1 cellular context compared by ENCODE assay signal in the genomic region with DNA sequence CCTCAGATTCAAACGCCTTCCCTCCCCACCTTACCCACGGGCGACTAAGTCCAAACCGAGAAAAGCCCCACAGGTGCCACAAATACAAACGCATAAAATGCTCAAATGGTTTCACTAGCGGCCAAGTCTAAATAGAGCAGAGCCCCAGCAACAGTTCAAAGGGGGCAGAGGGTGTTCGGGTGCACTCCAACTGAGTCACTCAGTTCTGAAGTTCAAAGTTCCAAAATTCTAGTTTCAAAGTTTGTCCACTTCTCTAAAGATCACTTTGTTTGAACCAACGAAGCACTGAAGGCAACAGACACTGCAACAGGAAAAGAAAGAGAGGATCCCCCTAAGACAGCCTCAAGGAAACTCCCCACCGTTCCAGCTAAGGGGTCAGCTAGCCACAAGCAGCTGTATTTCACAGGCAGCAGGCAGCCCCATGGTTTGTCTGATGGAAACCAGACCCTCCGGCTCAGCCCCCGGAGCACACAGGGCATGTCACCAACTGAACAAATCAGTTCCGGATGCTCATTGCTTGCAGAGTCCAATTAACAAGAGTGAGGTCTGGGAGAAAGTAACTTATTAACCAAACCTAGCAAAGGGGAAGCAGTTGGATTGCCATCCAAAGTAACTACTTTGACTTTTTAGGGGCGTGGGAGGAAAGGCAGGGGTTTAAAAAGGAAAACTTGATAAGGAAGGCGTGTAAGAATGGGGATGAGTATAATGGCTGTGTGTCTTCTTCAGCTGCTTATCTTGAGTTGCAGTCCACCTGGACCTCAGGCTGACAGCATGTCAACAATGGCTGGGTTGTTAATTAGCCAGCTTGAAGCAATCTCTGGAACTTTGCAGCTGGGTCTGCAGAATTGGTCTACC.
A peak's percentile ranks its signal among the peaks of the same experiment; 100 is the strongest.
TF ChIP-seq lines count a peak whose summit lies in the region.

No MANE protein-coding gene starts in this region.

TF ChIP-seq in HepG2, 621 proteins besides CTCF, POLR2A, EP300 and RAD21 (continued from another document and continues in another):
- TF ChIP-seq, protein P1, sequence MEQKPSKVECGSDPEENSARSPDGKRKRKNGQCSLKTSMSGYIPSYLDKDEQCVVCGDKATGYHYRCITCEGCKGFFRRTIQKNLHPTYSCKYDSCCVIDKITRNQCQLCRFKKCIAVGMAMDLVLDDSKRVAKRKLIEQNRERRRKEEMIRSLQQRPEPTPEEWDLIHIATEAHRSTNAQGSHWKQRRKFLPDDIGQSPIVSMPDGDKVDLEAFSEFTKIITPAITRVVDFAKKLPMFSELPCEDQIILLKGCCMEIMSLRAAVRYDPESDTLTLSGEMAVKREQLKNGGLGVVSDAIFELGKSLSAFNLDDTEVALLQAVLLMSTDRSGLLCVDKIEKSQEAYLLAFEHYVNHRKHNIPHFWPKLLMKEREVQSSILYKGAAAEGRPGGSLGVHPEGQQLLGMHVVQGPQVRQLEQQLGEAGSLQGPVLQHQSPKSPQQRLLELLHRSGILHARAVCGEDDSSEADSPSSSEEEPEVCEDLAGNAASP (CRISPR knock-in tag; IDR thresholded peaks at IDR 0.05; ENCODE audit: borderline replicate concordance) = peak; percentile 62; the same call in 1 of the 2 replicates
- TF ChIP-seq SMYD3 (CRISPR knock-in tag; IDR thresholded peaks at IDR 0.05) (no peak), ZNF124 (CRISPR knock-in tag; IDR thresholded peaks at IDR 0.05) (0 out of 2 replicates have a peak, but pooled peaks have one; percentile 17), MYC (CRISPR knock-in tag; IDR thresholded peaks at IDR 0.05; ENCODE audit: borderline replicate concordance) (peak; percentile 33; the same call in 1 of the 2 replicates), ZNF296 (CRISPR knock-in tag; conservative IDR thresholded peaks at IDR 0.05) (no peak), FOXO1 (CRISPR knock-in tag; IDR thresholded peaks at IDR 0.05) (peak; percentile 92), CBX2 (IDR thresholded peaks at IDR 0.05; ENCODE audit: low read depth, low read length) (no peak), CBX2 (CRISPR knock-in tag; IDR thresholded peaks at IDR 0.05; ENCODE audit: low read depth) (no peak), NCOA2 (CRISPR knock-in tag; IDR thresholded peaks at IDR 0.05) (peak; percentile 93), ZNF703 (CRISPR knock-in tag; IDR thresholded peaks at IDR 0.05; ENCODE audit: borderline replicate concordance) (0 out of 2 replicates have a peak, but pooled peaks have one; percentile 66), POLR2G (IDR thresholded peaks at IDR 0.05; ENCODE audit: low read depth, low read length) (peak; percentile 93), MIER2 (CRISPR knock-in tag; IDR thresholded peaks at IDR 0.05) (0 out of 2 replicates have a peak, but pooled peaks have one; percentile 22), ZSCAN22 (CRISPR knock-in tag; IDR thresholded peaks at IDR 0.05) (no peak), ZNF225 (CRISPR knock-in tag; IDR thresholded peaks at IDR 0.05) (no peak), ZBTB3 (CRISPR knock-in tag; IDR thresholded peaks at IDR 0.05; ENCODE audit: borderline replicate concordance, low read depth) (no peak), SOX5 (CRISPR knock-in tag; IDR thresholded peaks at IDR 0.05; ENCODE audit: borderline replicate concordance) (peak; percentile 88), GATAD2A (CRISPR knock-in tag; IDR thresholded peaks at IDR 0.05) (peak; percentile 79), RBM22 (optimal IDR thresholded peaks at IDR 0.05; ENCODE audit: low read length) (no peak), ZSCAN20 (CRISPR knock-in tag; IDR thresholded peaks at IDR 0.05; ENCODE audit: borderline replicate concordance) (no peak), MEF2D (CRISPR knock-in tag; IDR thresholded peaks at IDR 0.05) (peak; percentile 49), ELF3 (CRISPR knock-in tag; IDR thresholded peaks at IDR 0.05) (peak; percentile 84), TAF1 (CRISPR knock-in tag; IDR thresholded peaks at IDR 0.05) (peak; percentile 74; the same call in 1 of the 2 replicates)
- TF ChIP-seq, protein P2, sequence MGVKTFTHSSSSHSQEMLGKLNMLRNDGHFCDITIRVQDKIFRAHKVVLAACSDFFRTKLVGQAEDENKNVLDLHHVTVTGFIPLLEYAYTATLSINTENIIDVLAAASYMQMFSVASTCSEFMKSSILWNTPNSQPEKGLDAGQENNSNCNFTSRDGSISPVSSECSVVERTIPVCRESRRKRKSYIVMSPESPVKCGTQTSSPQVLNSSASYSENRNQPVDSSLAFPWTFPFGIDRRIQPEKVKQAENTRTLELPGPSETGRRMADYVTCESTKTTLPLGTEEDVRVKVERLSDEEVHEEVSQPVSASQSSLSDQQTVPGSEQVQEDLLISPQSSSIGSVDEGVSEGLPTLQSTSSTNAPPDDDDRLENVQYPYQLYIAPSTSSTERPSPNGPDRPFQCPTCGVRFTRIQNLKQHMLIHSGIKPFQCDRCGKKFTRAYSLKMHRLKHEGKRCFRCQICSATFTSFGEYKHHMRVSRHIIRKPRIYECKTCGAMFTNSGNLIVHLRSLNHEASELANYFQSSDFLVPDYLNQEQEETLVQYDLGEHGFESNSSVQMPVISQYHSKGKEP (CRISPR knock-in tag; IDR thresholded peaks at IDR 0.05) = 0 out of 2 replicates have a peak, but pooled peaks have one; percentile 39
- TF ChIP-seq, protein P3, sequence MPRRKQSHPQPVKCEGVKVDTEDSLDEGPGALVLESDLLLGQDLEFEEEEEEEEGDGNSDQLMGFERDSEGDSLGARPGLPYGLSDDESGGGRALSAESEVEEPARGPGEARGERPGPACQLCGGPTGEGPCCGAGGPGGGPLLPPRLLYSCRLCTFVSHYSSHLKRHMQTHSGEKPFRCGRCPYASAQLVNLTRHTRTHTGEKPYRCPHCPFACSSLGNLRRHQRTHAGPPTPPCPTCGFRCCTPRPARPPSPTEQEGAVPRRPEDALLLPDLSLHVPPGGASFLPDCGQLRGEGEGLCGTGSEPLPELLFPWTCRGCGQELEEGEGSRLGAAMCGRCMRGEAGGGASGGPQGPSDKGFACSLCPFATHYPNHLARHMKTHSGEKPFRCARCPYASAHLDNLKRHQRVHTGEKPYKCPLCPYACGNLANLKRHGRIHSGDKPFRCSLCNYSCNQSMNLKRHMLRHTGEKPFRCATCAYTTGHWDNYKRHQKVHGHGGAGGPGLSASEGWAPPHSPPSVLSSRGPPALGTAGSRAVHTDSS (CRISPR knock-in tag; conservative IDR thresholded peaks at IDR 0.05) = no peak
- TF ChIP-seq, protein P4, sequence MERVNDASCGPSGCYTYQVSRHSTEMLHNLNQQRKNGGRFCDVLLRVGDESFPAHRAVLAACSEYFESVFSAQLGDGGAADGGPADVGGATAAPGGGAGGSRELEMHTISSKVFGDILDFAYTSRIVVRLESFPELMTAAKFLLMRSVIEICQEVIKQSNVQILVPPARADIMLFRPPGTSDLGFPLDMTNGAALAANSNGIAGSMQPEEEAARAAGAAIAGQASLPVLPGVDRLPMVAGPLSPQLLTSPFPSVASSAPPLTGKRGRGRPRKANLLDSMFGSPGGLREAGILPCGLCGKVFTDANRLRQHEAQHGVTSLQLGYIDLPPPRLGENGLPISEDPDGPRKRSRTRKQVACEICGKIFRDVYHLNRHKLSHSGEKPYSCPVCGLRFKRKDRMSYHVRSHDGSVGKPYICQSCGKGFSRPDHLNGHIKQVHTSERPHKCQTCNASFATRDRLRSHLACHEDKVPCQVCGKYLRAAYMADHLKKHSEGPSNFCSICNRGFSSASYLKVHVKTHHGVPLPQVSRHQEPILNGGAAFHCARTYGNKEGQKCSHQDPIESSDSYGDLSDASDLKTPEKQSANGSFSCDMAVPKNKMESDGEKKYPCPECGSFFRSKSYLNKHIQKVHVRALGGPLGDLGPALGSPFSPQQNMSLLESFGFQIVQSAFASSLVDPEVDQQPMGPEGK (CRISPR knock-in tag; IDR thresholded peaks at IDR 0.05) = peak; percentile 46
- TF ChIP-seq, protein P5, sequence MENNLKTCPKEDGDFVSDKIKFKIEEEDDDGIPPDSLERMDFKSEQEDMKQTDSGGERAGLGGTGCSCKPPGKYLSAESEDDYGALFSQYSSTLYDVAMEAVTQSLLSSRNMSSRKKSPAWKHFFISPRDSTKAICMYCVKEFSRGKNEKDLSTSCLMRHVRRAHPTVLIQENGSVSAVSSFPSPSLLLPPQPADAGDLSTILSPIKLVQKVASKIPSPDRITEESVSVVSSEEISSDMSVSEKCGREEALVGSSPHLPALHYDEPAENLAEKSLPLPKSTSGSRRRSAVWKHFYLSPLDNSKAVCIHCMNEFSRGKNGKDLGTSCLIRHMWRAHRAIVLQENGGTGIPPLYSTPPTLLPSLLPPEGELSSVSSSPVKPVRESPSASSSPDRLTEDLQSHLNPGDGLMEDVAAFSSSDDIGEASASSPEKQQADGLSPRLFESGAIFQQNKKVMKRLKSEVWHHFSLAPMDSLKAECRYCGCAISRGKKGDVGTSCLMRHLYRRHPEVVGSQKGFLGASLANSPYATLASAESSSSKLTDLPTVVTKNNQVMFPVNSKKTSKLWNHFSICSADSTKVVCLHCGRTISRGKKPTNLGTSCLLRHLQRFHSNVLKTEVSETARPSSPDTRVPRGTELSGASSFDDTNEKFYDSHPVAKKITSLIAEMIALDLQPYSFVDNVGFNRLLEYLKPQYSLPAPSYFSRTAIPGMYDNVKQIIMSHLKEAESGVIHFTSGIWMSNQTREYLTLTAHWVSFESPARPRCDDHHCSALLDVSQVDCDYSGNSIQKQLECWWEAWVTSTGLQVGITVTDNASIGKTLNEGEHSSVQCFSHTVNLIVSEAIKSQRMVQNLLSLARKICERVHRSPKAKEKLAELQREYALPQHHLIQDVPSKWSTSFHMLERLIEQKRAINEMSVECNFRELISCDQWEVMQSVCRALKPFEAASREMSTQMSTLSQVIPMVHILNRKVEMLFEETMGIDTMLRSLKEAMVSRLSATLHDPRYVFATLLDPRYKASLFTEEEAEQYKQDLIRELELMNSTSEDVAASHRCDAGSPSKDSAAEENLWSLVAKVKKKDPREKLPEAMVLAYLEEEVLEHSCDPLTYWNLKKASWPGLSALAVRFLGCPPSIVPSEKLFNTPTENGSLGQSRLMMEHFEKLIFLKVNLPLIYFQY (CRISPR knock-in tag; IDR thresholded peaks at IDR 0.05; ENCODE audit: borderline replicate concordance) = 0 out of 2 replicates have a peak, but pooled peaks have one; percentile 34
- TF ChIP-seq, protein P6, sequence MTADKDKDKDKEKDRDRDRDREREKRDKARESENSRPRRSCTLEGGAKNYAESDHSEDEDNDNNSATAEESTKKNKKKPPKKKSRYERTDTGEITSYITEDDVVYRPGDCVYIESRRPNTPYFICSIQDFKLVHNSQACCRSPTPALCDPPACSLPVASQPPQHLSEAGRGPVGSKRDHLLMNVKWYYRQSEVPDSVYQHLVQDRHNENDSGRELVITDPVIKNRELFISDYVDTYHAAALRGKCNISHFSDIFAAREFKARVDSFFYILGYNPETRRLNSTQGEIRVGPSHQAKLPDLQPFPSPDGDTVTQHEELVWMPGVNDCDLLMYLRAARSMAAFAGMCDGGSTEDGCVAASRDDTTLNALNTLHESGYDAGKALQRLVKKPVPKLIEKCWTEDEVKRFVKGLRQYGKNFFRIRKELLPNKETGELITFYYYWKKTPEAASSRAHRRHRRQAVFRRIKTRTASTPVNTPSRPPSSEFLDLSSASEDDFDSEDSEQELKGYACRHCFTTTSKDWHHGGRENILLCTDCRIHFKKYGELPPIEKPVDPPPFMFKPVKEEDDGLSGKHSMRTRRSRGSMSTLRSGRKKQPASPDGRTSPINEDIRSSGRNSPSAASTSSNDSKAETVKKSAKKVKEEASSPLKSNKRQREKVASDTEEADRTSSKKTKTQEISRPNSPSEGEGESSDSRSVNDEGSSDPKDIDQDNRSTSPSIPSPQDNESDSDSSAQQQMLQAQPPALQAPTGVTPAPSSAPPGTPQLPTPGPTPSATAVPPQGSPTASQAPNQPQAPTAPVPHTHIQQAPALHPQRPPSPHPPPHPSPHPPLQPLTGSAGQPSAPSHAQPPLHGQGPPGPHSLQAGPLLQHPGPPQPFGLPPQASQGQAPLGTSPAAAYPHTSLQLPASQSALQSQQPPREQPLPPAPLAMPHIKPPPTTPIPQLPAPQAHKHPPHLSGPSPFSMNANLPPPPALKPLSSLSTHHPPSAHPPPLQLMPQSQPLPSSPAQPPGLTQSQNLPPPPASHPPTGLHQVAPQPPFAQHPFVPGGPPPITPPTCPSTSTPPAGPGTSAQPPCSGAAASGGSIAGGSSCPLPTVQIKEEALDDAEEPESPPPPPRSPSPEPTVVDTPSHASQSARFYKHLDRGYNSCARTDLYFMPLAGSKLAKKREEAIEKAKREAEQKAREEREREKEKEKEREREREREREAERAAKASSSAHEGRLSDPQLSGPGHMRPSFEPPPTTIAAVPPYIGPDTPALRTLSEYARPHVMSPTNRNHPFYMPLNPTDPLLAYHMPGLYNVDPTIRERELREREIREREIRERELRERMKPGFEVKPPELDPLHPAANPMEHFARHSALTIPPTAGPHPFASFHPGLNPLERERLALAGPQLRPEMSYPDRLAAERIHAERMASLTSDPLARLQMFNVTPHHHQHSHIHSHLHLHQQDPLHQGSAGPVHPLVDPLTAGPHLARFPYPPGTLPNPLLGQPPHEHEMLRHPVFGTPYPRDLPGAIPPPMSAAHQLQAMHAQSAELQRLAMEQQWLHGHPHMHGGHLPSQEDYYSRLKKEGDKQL (CRISPR knock-in tag; IDR thresholded peaks at IDR 0.05; ENCODE audit: low read depth) = peak; percentile 78; the same call in 1 of the 2 replicates
- TF ChIP-seq, protein P7, sequence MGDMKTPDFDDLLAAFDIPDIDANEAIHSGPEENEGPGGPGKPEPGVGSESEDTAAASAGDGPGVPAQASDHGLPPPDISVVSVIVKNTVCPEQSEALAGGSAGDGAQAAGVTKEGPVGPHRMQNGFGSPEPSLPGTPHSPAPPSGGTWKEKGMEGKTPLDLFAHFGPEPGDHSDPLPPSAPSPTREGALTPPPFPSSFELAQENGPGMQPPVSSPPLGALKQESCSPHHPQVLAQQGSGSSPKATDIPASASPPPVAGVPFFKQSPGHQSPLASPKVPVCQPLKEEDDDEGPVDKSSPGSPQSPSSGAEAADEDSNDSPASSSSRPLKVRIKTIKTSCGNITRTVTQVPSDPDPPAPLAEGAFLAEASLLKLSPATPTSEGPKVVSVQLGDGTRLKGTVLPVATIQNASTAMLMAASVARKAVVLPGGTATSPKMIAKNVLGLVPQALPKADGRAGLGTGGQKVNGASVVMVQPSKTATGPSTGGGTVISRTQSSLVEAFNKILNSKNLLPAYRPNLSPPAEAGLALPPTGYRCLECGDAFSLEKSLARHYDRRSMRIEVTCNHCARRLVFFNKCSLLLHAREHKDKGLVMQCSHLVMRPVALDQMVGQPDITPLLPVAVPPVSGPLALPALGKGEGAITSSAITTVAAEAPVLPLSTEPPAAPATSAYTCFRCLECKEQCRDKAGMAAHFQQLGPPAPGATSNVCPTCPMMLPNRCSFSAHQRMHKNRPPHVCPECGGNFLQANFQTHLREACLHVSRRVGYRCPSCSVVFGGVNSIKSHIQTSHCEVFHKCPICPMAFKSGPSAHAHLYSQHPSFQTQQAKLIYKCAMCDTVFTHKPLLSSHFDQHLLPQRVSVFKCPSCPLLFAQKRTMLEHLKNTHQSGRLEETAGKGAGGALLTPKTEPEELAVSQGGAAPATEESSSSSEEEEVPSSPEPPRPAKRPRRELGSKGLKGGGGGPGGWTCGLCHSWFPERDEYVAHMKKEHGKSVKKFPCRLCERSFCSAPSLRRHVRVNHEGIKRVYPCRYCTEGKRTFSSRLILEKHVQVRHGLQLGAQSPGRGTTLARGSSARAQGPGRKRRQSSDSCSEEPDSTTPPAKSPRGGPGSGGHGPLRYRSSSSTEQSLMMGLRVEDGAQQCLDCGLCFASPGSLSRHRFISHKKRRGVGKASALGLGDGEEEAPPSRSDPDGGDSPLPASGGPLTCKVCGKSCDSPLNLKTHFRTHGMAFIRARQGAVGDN (CRISPR knock-in tag; IDR thresholded peaks at IDR 0.05) = peak; percentile 45; the same call in 1 of the 2 replicates
- TF ChIP-seq, protein P8, sequence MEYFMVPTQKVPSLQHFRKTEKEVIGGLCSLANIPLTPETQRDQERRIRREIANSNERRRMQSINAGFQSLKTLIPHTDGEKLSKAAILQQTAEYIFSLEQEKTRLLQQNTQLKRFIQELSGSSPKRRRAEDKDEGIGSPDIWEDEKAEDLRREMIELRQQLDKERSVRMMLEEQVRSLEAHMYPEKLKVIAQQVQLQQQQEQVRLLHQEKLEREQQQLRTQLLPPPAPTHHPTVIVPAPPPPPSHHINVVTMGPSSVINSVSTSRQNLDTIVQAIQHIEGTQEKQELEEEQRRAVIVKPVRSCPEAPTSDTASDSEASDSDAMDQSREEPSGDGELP (IDR thresholded peaks at IDR 0.05; ENCODE audit: borderline replicate concordance, low read depth) = peak; percentile 94
